In the genomic region with DNA sequence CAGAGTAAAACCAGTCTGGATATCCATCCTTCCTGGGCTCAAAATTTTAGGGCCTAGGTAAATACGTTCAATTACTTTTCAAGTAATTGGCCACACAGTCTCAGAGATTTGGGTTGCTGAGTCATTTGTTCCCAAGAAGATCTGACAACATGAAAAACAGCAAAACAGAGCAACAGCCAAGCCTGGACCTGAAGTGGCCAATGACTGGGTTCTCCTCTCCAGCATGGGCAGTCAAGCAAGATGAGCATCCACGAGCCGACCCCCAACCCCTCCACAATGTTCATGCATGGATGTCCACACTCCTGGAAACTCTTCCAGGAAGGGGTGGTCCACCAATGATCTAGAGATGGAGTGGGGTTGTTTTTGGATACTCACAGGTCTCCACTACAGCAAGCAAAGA, we compare ENCODE assay signal across 8 cellular contexts.
DNase-seq lines count a peak whose midpoint lies in the region; ATAC-seq, FAIRE-seq and TF ChIP-seq lines count a peak whose summit lies in the region.

No MANE protein-coding gene starts in this region.

- peak overlapping the region; percentile 81 for H3K4me3 Mint-ChIP-seq in activated T-cell treated with anti-CD3 and anti-CD28 coated beads, Interleukin-2, amount 50 U/mL, for 24 hours

- H3K4me3 ChIP-seq in K562 (no peak overlapping the region), liver (ENCODE audit: low read depth in 1 of 3, low read length in 3 of 3) (peak overlapping the region in 1 of 3 donors; percentile 14), thyroid gland (replicated peaks in 1 of 3) (no peak overlapping the region)

- H4K20me1 ChIP-seq in K562 (replicated peaks; ENCODE audit: control insufficient read depth, insufficient read depth, low read length), result no peaks in the 10 kb centered on the region

- intact Hi-C loops in K562 (cut with micrococcal nuclease), result no loop called here
- intact Hi-C loops in thyroid gland (cut with DNase I), result no loop called here

- TF ChIP-seq CTCF in K562 (IDR thresholded peaks at IDR 0.05 in 2 of 3, conservative IDR thresholded peaks at IDR 0.05 in 1 of 3; ENCODE audit: insufficient read depth in 2 of 3, low read depth in 1 of 3, low read length in 3 of 3) (no peak), liver (IDR thresholded peaks at IDR 0.05; ENCODE audit: low read depth, low read length, missing input control) (no peak), thyroid gland (IDR thresholded peaks at IDR 0.05) (no peak)

- H3K36me3 Mint-ChIP-seq in activated T-cell treated with anti-CD3 and anti-CD28 coated beads, Interleukin-2, amount 50 U/mL, for 24 hours (ENCODE audit: low read depth), result peaks cover 35% of the 10 kb centered on the region

- no peaks in the 10 kb centered on the region for H3K27me3 Mint-ChIP-seq in activated T-cell treated with anti-CD3 and anti-CD28 coated beads, Interleukin-2, amount 50 U/mL, for 24 hours

- H3K9ac ChIP-seq in K562 (ENCODE audit: insufficient read depth in 1 of 2, low read depth in 2 of 2, low read length in 2 of 2) (no peak overlapping the region), liver (ENCODE audit: low read depth in 1 of 2, low read length in 2 of 2) (peak overlapping the region; percentile 23 to 32)

- H3K9me1 ChIP-seq in K562 (ENCODE audit: control insufficient read depth, insufficient read depth, low read length), result no peaks in the 10 kb centered on the region

- no peak for TF ChIP-seq RAD21 in K562 (CRISPR knock-in tag; conservative IDR thresholded peaks at IDR 0.05 in 1 of 2, IDR thresholded peaks at IDR 0.05 in 1 of 2)
- no peak for TF ChIP-seq RAD21 in liver (IDR thresholded peaks at IDR 0.05)

- H3K4me2 ChIP-seq in K562 (ENCODE audit: insufficient read depth, low read length), result peak overlapping the region; percentile 86; the same call in 1 of the 2 replicates

- H2AFZ ChIP-seq in K562 (ENCODE audit: low read depth, low read length), result no peak overlapping the region

- H3K4me1 ChIP-seq in K562 (replicated peaks in 1 of 2; ENCODE audit: control insufficient read depth in 2 of 2, insufficient read depth in 2 of 2, low read length in 2 of 2), result peaks cover 47 to 65% of the 10 kb centered on the region in 2 experiments
- peaks cover 27 to 66% (median 50%) of the 10 kb centered on the region in 4 donors for H3K4me1 ChIP-seq in liver (ENCODE audit: control insufficient read depth in 4 of 4, insufficient read depth in 4 of 4, low read length in 3 of 4)
- peaks cover 71 to 74% of the 10 kb centered on the region in 2 donors for H3K4me1 ChIP-seq in thyroid gland

- H3K4me1 Mint-ChIP-seq in activated T-cell treated with anti-CD3 and anti-CD28 coated beads, Interleukin-2, amount 50 U/mL, for 24 hours (ENCODE audit: low read depth), result peaks cover 97% of the 10 kb centered on the region

- FAIRE-seq in K562 (lab: Jason Lieb, UNC), result peak; percentile 73

- H3K36me3 ChIP-seq in K562 (ENCODE audit: control insufficient read depth, insufficient read depth, low read length), result no peaks in the 10 kb centered on the region
- peaks cover 0 to 11% (median 1%) of the 10 kb centered on the region in 4 donors for H3K36me3 ChIP-seq in liver (ENCODE audit: control insufficient read depth in 4 of 4, insufficient read depth in 3 of 4, low read depth in 1 of 4, low read length in 3 of 4)
- H3K36me3 ChIP-seq in thyroid gland, result peaks cover 0 to 7% of the 10 kb centered on the region in 2 donors

- H3K9me3 ChIP-seq in K562 (replicated peaks; ENCODE audit: control insufficient read depth, insufficient read depth, low read depth, low read length) (no peaks in the 10 kb centered on the region), liver (ENCODE audit: control insufficient read depth in 4 of 4, low read length in 3 of 4) (no peaks in the 10 kb centered on the region), thyroid gland (no peaks in the 10 kb centered on the region)

- CTCF ChIA-PET in K562 (lab: Yijun Ruan, JAX; ENCODE audit: low intra/inter-chr PET ratio), result no interaction called here

- POLR2A ChIA-PET in K562 (lab: Yijun Ruan, JAX), result interaction anchor here (1.7 kb wide), 1 partner anchor 10 kb away, joined by 9 read pairs; no protein-coding TSS in a partner anchor

- BruUV-seq in K562 (replicated peaks; lab: Mats Ljungman, UMichigan), result no TSS peak

- no peak for ATAC-seq in K562
- ATAC-seq in GM21526 (IDR thresholded peaks at IDR 0.05; ENCODE audit: low FRiP score, unreplicated experiment), result no peak

- TF ChIP-seq POLR2A in K562 (conservative IDR thresholded peaks at IDR 0.05), result no peak
- TF ChIP-seq POLR2A in thyroid gland (IDR thresholded peaks at IDR 0.05), result no peak

- WGBS in K562 (ENCODE audit: insufficient coverage, low coverage, missing lambda C conversion rate), result 34% methylated on average over 3 of the region's 3 CpGs
- WGBS in liver, result 85% methylated on average over 3 of the region's 3 CpGs
- 4 to 23% methylated on average over 3 of the region's 3 CpGs for WGBS in thyroid gland, 2 donors

- in situ Hi-C loops in K562 (cut with MboI), result loop anchor here (5.0 to 10.0 kb wide), 3 partner anchors 48 to 1830 kb away; partner anchors contain the start of gene LAMB3

- peak overlapping the region; percentile 95 for H3K27ac Mint-ChIP-seq in activated T-cell treated with anti-CD3 and anti-CD28 coated beads, Interleukin-2, amount 50 U/mL, for 24 hours

- H3K79me2 ChIP-seq in K562 (ENCODE audit: control insufficient read depth, insufficient read depth, low read length), result peaks cover 23% of the 10 kb centered on the region

- no peaks in the 10 kb centered on the region for H3K27me3 ChIP-seq in K562 (ENCODE audit: control insufficient read depth in 2 of 2, insufficient read depth in 2 of 2, low read length in 2 of 2)
- no peaks in the 10 kb centered on the region for H3K27me3 ChIP-seq in liver (ENCODE audit: control insufficient read depth in 4 of 4, insufficient read depth in 4 of 4, low read length in 3 of 4)
- no peaks in the 10 kb centered on the region for H3K27me3 ChIP-seq in thyroid gland

- no peak for TF ChIP-seq EP300 in K562 (IDR thresholded peaks at IDR 0.05; ENCODE audit: low read length)

- H3K27ac ChIP-seq in K562 (ENCODE audit: extremely low read depth, low read depth, low read length), result peak overlapping the region; percentile 82; the same call in 1 of the 3 replicates
- peak overlapping the region; percentile 95 to 99 for H3K27ac ChIP-seq in liver (ENCODE audit: low read depth in 1 of 2, low read length in 2 of 2)
- H3K27ac ChIP-seq in thyroid gland, result peak overlapping the region; percentile 97 to 100 (median 99)

- DNase-seq in activated T-cell treated with anti-CD3 and anti-CD28 coated beads, Interleukin-2, amount 50 U/mL, for 24 hours, result no peak
- no peak for DNase-seq in activated T-cell treated with anti-CD3 and anti-CD28 coated beads for 4 hours
- peak in 1 of 4 experiments; percentile 65 for DNase-seq in K562 (ENCODE audit: extremely low read depth in 1 of 4, low spot score in 3 of 4)
- DNase-seq in thyroid gland, result peak; percentile 81 to 82
- no peak for DNase-seq in SW 1271 (lab: John Stamatoyannopoulos, UW)
- DNase-seq in EL, result no peak

- H3K9me3 Mint-ChIP-seq in activated T-cell treated with anti-CD3 and anti-CD28 coated beads, Interleukin-2, amount 50 U/mL, for 24 hours, result no peaks in the 10 kb centered on the region

TF ChIP-seq in K562, 482 proteins besides CTCF, POLR2A, EP300 and RAD21 (continues in another document):
- TF ChIP-seq, protein P1, sequence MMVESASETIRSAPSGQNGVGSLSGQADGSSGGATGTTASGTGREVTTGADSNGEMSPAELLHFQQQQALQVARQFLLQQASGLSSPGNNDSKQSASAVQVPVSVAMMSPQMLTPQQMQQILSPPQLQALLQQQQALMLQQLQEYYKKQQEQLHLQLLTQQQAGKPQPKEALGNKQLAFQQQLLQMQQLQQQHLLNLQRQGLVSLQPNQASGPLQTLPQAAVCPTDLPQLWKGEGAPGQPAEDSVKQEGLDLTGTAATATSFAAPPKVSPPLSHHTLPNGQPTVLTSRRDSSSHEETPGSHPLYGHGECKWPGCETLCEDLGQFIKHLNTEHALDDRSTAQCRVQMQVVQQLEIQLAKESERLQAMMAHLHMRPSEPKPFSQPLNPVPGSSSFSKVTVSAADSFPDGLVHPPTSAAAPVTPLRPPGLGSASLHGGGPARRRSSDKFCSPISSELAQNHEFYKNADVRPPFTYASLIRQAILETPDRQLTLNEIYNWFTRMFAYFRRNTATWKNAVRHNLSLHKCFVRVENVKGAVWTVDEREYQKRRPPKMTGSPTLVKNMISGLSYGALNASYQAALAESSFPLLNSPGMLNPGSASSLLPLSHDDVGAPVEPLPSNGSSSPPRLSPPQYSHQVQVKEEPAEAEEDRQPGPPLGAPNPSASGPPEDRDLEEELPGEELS (CRISPR knock-in tag; IDR thresholded peaks at IDR 0.05; ENCODE audit: borderline replicate concordance), result no peak
- TF ChIP-seq SRF (CRISPR knock-in tag; IDR thresholded peaks at IDR 0.05) (no peak), CBFA2T3 (IDR thresholded peaks at IDR 0.05) (no peak), DLX4 (CRISPR knock-in tag; IDR thresholded peaks at IDR 0.05) (no peak)

TF ChIP-seq in liver, 16 proteins besides CTCF, POLR2A, EP300 and RAD21 (continues in another document):
- TF ChIP-seq JUND (IDR thresholded peaks at IDR 0.05) (no peak), GABPA (IDR thresholded peaks at IDR 0.05 in 1 of 2, conservative IDR thresholded peaks at IDR 0.05 in 1 of 2) (no peak)
- TF ChIP-seq, protein P2, sequence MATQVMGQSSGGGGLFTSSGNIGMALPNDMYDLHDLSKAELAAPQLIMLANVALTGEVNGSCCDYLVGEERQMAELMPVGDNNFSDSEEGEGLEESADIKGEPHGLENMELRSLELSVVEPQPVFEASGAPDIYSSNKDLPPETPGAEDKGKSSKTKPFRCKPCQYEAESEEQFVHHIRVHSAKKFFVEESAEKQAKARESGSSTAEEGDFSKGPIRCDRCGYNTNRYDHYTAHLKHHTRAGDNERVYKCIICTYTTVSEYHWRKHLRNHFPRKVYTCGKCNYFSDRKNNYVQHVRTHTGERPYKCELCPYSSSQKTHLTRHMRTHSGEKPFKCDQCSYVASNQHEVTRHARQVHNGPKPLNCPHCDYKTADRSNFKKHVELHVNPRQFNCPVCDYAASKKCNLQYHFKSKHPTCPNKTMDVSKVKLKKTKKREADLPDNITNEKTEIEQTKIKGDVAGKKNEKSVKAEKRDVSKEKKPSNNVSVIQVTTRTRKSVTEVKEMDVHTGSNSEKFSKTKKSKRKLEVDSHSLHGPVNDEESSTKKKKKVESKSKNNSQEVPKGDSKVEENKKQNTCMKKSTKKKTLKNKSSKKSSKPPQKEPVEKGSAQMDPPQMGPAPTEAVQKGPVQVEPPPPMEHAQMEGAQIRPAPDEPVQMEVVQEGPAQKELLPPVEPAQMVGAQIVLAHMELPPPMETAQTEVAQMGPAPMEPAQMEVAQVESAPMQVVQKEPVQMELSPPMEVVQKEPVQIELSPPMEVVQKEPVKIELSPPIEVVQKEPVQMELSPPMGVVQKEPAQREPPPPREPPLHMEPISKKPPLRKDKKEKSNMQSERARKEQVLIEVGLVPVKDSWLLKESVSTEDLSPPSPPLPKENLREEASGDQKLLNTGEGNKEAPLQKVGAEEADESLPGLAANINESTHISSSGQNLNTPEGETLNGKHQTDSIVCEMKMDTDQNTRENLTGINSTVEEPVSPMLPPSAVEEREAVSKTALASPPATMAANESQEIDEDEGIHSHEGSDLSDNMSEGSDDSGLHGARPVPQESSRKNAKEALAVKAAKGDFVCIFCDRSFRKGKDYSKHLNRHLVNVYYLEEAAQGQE (IDR thresholded peaks at IDR 0.05), result no peak

Comparison
In these comparisons a context has a peak if more than half of its experiments do, and no peak if none do; other contexts are left out.
1. DNase-seq: peak in thyroid gland (2 of 2); none in activated T-cell treated with anti-CD3 and anti-CD28 coated beads, Interleukin-2, amount 50 U/mL, for 24 hours (single experiment), activated T-cell treated with anti-CD3 and anti-CD28 coated beads for 4 hours (single experiment), SW 1271 (0 of 2) and EL (single experiment).
2. H3K9ac ChIP-seq: peak in liver (2 of 2); none in K562 (0 of 2).
3. Peak in every context shown above with its lines, with median percentiles within 50 percentile points of each other: H3K27ac ChIP-seq.